9 cellular contexts compared by ENCODE assay signal in the genomic region with DNA sequence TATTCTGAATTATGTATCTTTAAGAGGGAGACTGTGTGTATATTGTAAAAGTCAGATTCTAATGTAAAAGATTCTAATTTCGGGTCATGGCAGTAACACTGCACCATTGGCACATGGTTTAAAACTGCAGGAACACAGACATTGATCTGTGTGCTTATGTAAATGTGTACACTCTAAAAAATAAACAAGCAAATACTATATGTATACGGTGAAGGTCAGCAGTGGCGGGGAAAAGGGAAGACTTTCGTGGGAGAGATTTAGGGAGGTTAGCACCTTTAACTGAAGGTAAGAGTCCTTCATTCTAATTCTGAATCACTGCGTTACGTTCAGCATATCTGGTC.
DNase-seq lines count a peak whose midpoint lies in the region; ATAC-seq, FAIRE-seq and TF ChIP-seq lines count a peak whose summit lies in the region.
"Had no signal": no experiment of that assay in that cellular context is flagged by ENCODE, and none has a peak within 500 bp of the region (broad histone marks: within the 10 kb centered on the region; RNA-seq: fewer than 3 reads in every experiment).

No MANE protein-coding gene starts in this region.

- H3K9me2 ChIP-seq in HCT116 (ENCODE audit: insufficient read depth): no peaks in the 10 kb centered on the region

- no peak for TF ChIP-seq CTCF in HCT116 (IDR thresholded peaks at IDR 0.05 in 2 of 3, conservative IDR thresholded peaks at IDR 0.05 in 1 of 3; ENCODE audit: borderline replicate concordance in 1 of 3, insufficient read depth in 1 of 3, low read depth in 2 of 3, low read length in 2 of 3)
- TF ChIP-seq CTCF in right lobe of liver (IDR thresholded peaks at IDR 0.05): no peak
- TF ChIP-seq CTCF in stomach (IDR thresholded peaks at IDR 0.05): no peak
- no peak for TF ChIP-seq CTCF in kidney (IDR thresholded peaks at IDR 0.05; ENCODE audit: borderline replicate concordance, extremely low read depth, insufficient read depth)
- TF ChIP-seq CTCF in mucosa of descending colon (IDR thresholded peaks at IDR 0.05): no peak

- no peak for DNase-seq in HCT116 (ENCODE audit: low read depth, low spot score)
- no peak for DNase-seq in right lobe of liver
- DNase-seq in stomach: no peak
- no peak for DNase-seq in kidney
- DNase-seq in mucosa of descending colon: no peak
- no peak for DNase-seq in DMS114 treated with DMSO at 0.1 percent for 48 hours (lab: John Stamatoyannopoulos, UW; ENCODE audit: unreplicated experiment)
- DNase-seq: COR-L47 had no signal

- H3K27ac ChIP-seq in HCT116 (ENCODE audit: low read depth, low read length) (peak overlapping the region; percentile 64; the same call in 1 of the 2 replicates), angular gyrus (ENCODE audit: low read depth, low read length) (peak overlapping the region; percentile 20), right lobe of liver (peak overlapping the region in 2 of 3 donors; percentile 85 to 88), stomach (peak overlapping the region in 4 of 5 donors; percentile 80 to 89 (median 83)), kidney (ENCODE audit: low read depth in 2 of 2, low read length in 2 of 2) (no peak overlapping the region)

- RAD21 ChIA-PET in HCT116 (lab: Charles Lee; ENCODE audit: low non-redundant PET in 1 of 2, low total read pairs in 2 of 2, uncharacterized antibody in 2 of 2, unreplicated experiment in 2 of 2): no interaction called here

- no peaks in the 10 kb centered on the region for H4K20me1 ChIP-seq in HCT116 (ENCODE audit: insufficient read depth)

- H3K27me3 ChIP-seq in HCT116 (ENCODE audit: insufficient read depth, low read length): no peaks in the 10 kb centered on the region
- no peaks in the 10 kb centered on the region for H3K27me3 ChIP-seq in right lobe of liver
- H3K27me3 ChIP-seq in stomach: no peaks in the 10 kb centered on the region

- 34% methylated on average over 6 of the region's 6 CpGs for WGBS in right lobe of liver (ENCODE audit: insufficient coverage, low coverage, low lambda C conversion rate, missing lambda C conversion rate)
- 21 to 65% (median 39%) methylated on average over 6 of the region's 6 CpGs for WGBS in stomach, 5 donors

- CTCF ChIA-PET in HCT116 (lab: Charles Lee): interaction anchor here (1.3 to 1.9 kb wide), 3 partner anchors 225 to 360 kb away, joined by 3 to 10 read pairs (median 5); a partner anchor contains a TSS

- H3K79me2 ChIP-seq in HCT116 (ENCODE audit: insufficient read depth, low read length): no peaks in the 10 kb centered on the region

- BruUV-seq in HCT116 (replicated peaks; lab: Mats Ljungman, UMichigan): no TSS peak

- H2AFZ ChIP-seq in HCT116 (ENCODE audit: low read depth, low read length, poor library complexity, severe bottlenecking): peak overlapping the region; percentile 97

- no peak for TF ChIP-seq RAD21 in HCT116 (IDR thresholded peaks at IDR 0.05; ENCODE audit: low read depth)

- peak overlapping the region in 1 of 2 experiments; percentile 53; a peak in 3 of 4 replicates for H3K4me3 ChIP-seq in HCT116 (replicated peaks in 1 of 2; ENCODE audit: low read depth in 1 of 2, low read length in 2 of 2)
- H3K4me3 ChIP-seq in right lobe of liver: peak overlapping the region in 2 of 3 donors; percentile 46 to 50
- H3K4me3 ChIP-seq in stomach: peak overlapping the region in 1 of 4 donors; percentile 33
- no peak overlapping the region for H3K4me3 ChIP-seq in kidney (ENCODE audit: low read length in 2 of 2)
- H3K4me3 ChIP-seq in mucosa of descending colon: no peak overlapping the region

- ATAC-seq in HCT116: no peak
- peak in 3 of 4 donors; percentile 6 to 37 (median 26) for ATAC-seq in right lobe of liver
- ATAC-seq in GM21529 (IDR thresholded peaks at IDR 0.05; ENCODE audit: unreplicated experiment): no peak
- no peak for ATAC-seq in mucosa of descending colon

- no peaks in the 10 kb centered on the region for H3K36me3 ChIP-seq in HCT116 (ENCODE audit: control insufficient read depth in 1 of 2, insufficient read depth in 2 of 2, low read length in 2 of 2)
- H3K36me3 ChIP-seq in right lobe of liver: no peaks in the 10 kb centered on the region
- H3K36me3 ChIP-seq in stomach: no peaks in the 10 kb centered on the region
- H3K36me3 ChIP-seq in kidney (ENCODE audit: control insufficient read depth in 1 of 2, insufficient read depth in 2 of 2, low read length in 2 of 2): no peaks in the 10 kb centered on the region
- H3K36me3 ChIP-seq in mucosa of descending colon (ENCODE audit: low read depth): no peaks in the 10 kb centered on the region

- peak overlapping the region; percentile 57 for H3K9ac ChIP-seq in HCT116 (ENCODE audit: low read length)
- peak overlapping the region in 1 of 2 donors; percentile 52 for H3K9ac ChIP-seq in kidney (ENCODE audit: low read length in 2 of 2)

- no peak for TF ChIP-seq EP300 in stomach (IDR thresholded peaks at IDR 0.05)

- no peak for FAIRE-seq in kidney (lab: Jason Lieb, UNC)

- H3K4me1 ChIP-seq in HCT116 (ENCODE audit: control insufficient read depth in 1 of 2, insufficient read depth in 2 of 2, low read length in 2 of 2) (peaks cover 8 to 15% of the 10 kb centered on the region in 2 experiments; a peak in 3 of 4 replicates), right lobe of liver (peaks cover 0 to 12% (median 4%) of the 10 kb centered on the region in 4 donors), stomach (peaks cover 0 to 16% (median 12%) of the 10 kb centered on the region in 4 donors), kidney (ENCODE audit: control insufficient read depth in 1 of 2, insufficient read depth in 1 of 2, low read depth in 1 of 2, low read length in 2 of 2) (peaks cover 4 to 7% of the 10 kb centered on the region in 2 donors), mucosa of descending colon (ENCODE audit: low read depth) (no peaks in the 10 kb centered on the region)

- TF ChIP-seq POLR2A in HCT116 (IDR thresholded peaks at IDR 0.05; ENCODE audit: borderline replicate concordance, extremely low read depth, insufficient read depth, insufficient read length): no peak
- no peak for TF ChIP-seq POLR2A in right lobe of liver (IDR thresholded peaks at IDR 0.05)
- no peak for TF ChIP-seq POLR2A in stomach (IDR thresholded peaks at IDR 0.05)

- intact Hi-C loops in HCT116 (cut with micrococcal nuclease): loop anchor here (1.0 to 5.0 kb wide), 3 partner anchors 293 to 586 kb away; no protein-coding TSS in a partner anchor
- intact Hi-C loops in right lobe of liver (cut with DNase I): no loop called here
- intact Hi-C loops in stomach (cut with DNase I; ENCODE audit: low total_unique reads): no loop called here
- intact Hi-C loops in kidney (cut with DNase I): no loop called here
- intact Hi-C loops in mucosa of descending colon (cut with DNase I, micrococcal nuclease): no loop called here

- peak overlapping the region; percentile 78 for H3K4me2 ChIP-seq in HCT116 (ENCODE audit: low read length)

- H3K9me3 ChIP-seq in HCT116 (ENCODE audit: control insufficient read depth in 1 of 2, insufficient read depth in 1 of 2, low read depth in 1 of 2, low read length in 2 of 2) (no peaks in the 10 kb centered on the region), right lobe of liver (no peaks in the 10 kb centered on the region), stomach (no peaks in the 10 kb centered on the region), kidney (ENCODE audit: control insufficient read depth in 1 of 2, low read length in 2 of 2) (no peaks in the 10 kb centered on the region), mucosa of descending colon (no peaks in the 10 kb centered on the region)

- POLR2A ChIA-PET in HCT116 (lab: Charles Lee): no interaction called here

TF ChIP-seq in HCT116, 20 proteins besides CTCF, POLR2A, EP300 and RAD21 (continues in another document):
- TF ChIP-seq JUND (IDR thresholded peaks at IDR 0.05) (no peak), EZH2 (IDR thresholded peaks at IDR 0.05) (no peak), CEBPB (IDR thresholded peaks at IDR 0.05; ENCODE audit: low read depth) (no peak), ZFX (IDR thresholded peaks at IDR 0.05) (no peak), CBX3 (IDR thresholded peaks at IDR 0.05; ENCODE audit: low read depth) (no peak), FOSL1 (IDR thresholded peaks at IDR 0.05; ENCODE audit: low read depth) (no peak), TCF7L2 (IDR thresholded peaks at IDR 0.05; ENCODE audit: borderline replicate concordance, extremely low read depth, insufficient read depth, insufficient read length) (no peak), SP1 (IDR thresholded peaks at IDR 0.05; ENCODE audit: low read depth) (no peak), POLR2AphosphoS5 (IDR thresholded peaks at IDR 0.05; ENCODE audit: low read depth, low read length) (no peak)
- TF ChIP-seq, protein P1, sequence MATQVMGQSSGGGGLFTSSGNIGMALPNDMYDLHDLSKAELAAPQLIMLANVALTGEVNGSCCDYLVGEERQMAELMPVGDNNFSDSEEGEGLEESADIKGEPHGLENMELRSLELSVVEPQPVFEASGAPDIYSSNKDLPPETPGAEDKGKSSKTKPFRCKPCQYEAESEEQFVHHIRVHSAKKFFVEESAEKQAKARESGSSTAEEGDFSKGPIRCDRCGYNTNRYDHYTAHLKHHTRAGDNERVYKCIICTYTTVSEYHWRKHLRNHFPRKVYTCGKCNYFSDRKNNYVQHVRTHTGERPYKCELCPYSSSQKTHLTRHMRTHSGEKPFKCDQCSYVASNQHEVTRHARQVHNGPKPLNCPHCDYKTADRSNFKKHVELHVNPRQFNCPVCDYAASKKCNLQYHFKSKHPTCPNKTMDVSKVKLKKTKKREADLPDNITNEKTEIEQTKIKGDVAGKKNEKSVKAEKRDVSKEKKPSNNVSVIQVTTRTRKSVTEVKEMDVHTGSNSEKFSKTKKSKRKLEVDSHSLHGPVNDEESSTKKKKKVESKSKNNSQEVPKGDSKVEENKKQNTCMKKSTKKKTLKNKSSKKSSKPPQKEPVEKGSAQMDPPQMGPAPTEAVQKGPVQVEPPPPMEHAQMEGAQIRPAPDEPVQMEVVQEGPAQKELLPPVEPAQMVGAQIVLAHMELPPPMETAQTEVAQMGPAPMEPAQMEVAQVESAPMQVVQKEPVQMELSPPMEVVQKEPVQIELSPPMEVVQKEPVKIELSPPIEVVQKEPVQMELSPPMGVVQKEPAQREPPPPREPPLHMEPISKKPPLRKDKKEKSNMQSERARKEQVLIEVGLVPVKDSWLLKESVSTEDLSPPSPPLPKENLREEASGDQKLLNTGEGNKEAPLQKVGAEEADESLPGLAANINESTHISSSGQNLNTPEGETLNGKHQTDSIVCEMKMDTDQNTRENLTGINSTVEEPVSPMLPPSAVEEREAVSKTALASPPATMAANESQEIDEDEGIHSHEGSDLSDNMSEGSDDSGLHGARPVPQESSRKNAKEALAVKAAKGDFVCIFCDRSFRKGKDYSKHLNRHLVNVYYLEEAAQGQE (IDR thresholded peaks at IDR 0.05; ENCODE audit: low read depth): no peak
- TF ChIP-seq, protein P2, sequence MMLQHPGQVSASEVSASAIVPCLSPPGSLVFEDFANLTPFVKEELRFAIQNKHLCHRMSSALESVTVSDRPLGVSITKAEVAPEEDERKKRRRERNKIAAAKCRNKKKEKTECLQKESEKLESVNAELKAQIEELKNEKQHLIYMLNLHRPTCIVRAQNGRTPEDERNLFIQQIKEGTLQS (IDR thresholded peaks at IDR 0.05): no peak
- TF ChIP-seq, protein P3, sequence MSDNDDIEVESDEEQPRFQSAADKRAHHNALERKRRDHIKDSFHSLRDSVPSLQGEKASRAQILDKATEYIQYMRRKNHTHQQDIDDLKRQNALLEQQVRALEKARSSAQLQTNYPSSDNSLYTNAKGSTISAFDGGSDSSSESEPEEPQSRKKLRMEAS (IDR thresholded peaks at IDR 0.05): no peak

Comparison
In these comparisons a context has a peak if more than half of its experiments do, and no peak if none do; other contexts are left out.
1. ATAC-seq: peak in right lobe of liver (3 of 4); none in HCT116 (single experiment), GM21529 (single experiment) and mucosa of descending colon (single experiment).
2. H3K27ac ChIP-seq: peak in HCT116 (single experiment), angular gyrus (single experiment), right lobe of liver (2 of 3) and stomach (4 of 5); none in kidney (0 of 2).
3. H3K4me3 ChIP-seq: peak in right lobe of liver (2 of 3); none in kidney (0 of 2) and mucosa of descending colon (single experiment).